Comparison of ENCODE assay signal across 24 cellular contexts in genomic region chr5:116824751-116825438, GRCh38.
"Had no signal": no experiment of that assay in that cellular context is flagged by ENCODE, and none has a peak within 500 bp of the region (broad histone marks: within the 10 kb centered on the region; RNA-seq: fewer than 3 reads in every experiment).

No MANE protein-coding gene starts in this region.

- H3K4me1 Mint-ChIP-seq: activated naive CD4-positive, alpha-beta T cell treated with anti-CD3 and anti-CD28 coated beads, Interleukin-2, amount 10 ng/mL, durations not matched to agents 7 days and 5 days; activated naive CD8-positive, alpha-beta T cell treated with anti-CD3 and anti-CD28 coated beads for 36 hours; T-cell had no signal

- H3K27me3 ChIP-seq: brain microvascular endothelial cell had no signal

- H3K36me3 ChIP-seq: brain microvascular endothelial cell had no signal

- DNase-seq: activated CD4-positive, alpha-beta T cell treated with anti-CD3 and anti-CD28 coated beads, Interleukin-2, amount 50 U/mL, for 1 hour; activated CD4-positive, CD25-positive, alpha-beta regulatory T cell; activated CD8-positive, alpha-beta memory T cell treated with anti-CD3 and anti-CD28 coated beads, Interleukin-2, amount 50 U/mL, for 4 hours; activated CD8-positive, alpha-beta T cell treated with anti-CD3 and anti-CD28 coated beads for 36 hours; activated gamma-delta T cell treated with Interleukin-2 at 50 U/mL for 16 hours; activated naive CD4-positive, alpha-beta T cell treated with anti-CD3 and anti-CD28 coated beads, Interleukin-2, amount 10 ng/mL, durations not matched to agents 7 days and 5 days; activated naive CD8-positive, alpha-beta T cell treated with anti-CD3 and anti-CD28 coated beads for 36 hours; activated T-cell treated with anti-CD3 and anti-CD28 coated beads, Interleukin-2, amount 50 U/mL, for 72 hours; brain microvascular endothelial cell; caudate nucleus; Kasumi-1; NCI-H1048; NCI-H1930; NCI-H2107; NCI-H2171 treated with DMSO at 0.1 percent for 48 hours; NCI-H226; NCI-H526 treated with DMSO at 0.1 percent for 48 hours; NCI-H82; T-cell; T-helper 2 cell; T1000 had no signal

- H3K36me3 Mint-ChIP-seq: activated naive CD4-positive, alpha-beta T cell treated with anti-CD3 and anti-CD28 coated beads, Interleukin-2, amount 10 ng/mL, durations not matched to agents 7 days and 5 days; activated naive CD8-positive, alpha-beta T cell treated with anti-CD3 and anti-CD28 coated beads for 36 hours; T-cell had no signal

- H3K4me3 Mint-ChIP-seq: activated CD8-positive, alpha-beta T cell treated with anti-CD3 and anti-CD28 coated beads for 36 hours; activated naive CD4-positive, alpha-beta T cell treated with anti-CD3 and anti-CD28 coated beads, Interleukin-2, amount 10 ng/mL, durations not matched to agents 7 days and 5 days; activated naive CD8-positive, alpha-beta T cell treated with anti-CD3 and anti-CD28 coated beads for 36 hours; activated T-cell treated with anti-CD3 and anti-CD28 coated beads, Interleukin-2, amount 50 U/mL, for 72 hours; T-cell had no signal

- H3K27me3 Mint-ChIP-seq: activated CD8-positive, alpha-beta T cell treated with anti-CD3 and anti-CD28 coated beads for 36 hours; activated naive CD4-positive, alpha-beta T cell treated with anti-CD3 and anti-CD28 coated beads, Interleukin-2, amount 10 ng/mL, durations not matched to agents 7 days and 5 days; activated naive CD8-positive, alpha-beta T cell treated with anti-CD3 and anti-CD28 coated beads for 36 hours; T-cell had no signal

- FAIRE-seq: TTC549 had no signal

- H3K9me3 Mint-ChIP-seq: activated CD8-positive, alpha-beta T cell treated with anti-CD3 and anti-CD28 coated beads for 36 hours; activated naive CD4-positive, alpha-beta T cell treated with anti-CD3 and anti-CD28 coated beads, Interleukin-2, amount 10 ng/mL, durations not matched to agents 7 days and 5 days; activated naive CD8-positive, alpha-beta T cell treated with anti-CD3 and anti-CD28 coated beads for 36 hours; activated T-cell treated with anti-CD3 and anti-CD28 coated beads, Interleukin-2, amount 50 U/mL, for 72 hours; activated T-helper 2 cell treated with anti-CD3 and anti-CD28 coated beads, Interferon-gamma antibody, Interleukin-2, Interleukin-4, amounts not matched to agents 10 μg/mL and 5 μg/mL and 100 μg/mL, durations not matched to agents 14 hours and 24 hours and 36 hours; T-cell had no signal

- H3K27ac Mint-ChIP-seq: activated CD8-positive, alpha-beta T cell treated with anti-CD3 and anti-CD28 coated beads for 36 hours; activated naive CD4-positive, alpha-beta T cell treated with anti-CD3 and anti-CD28 coated beads, Interleukin-2, amount 10 ng/mL, durations not matched to agents 7 days and 5 days; activated naive CD8-positive, alpha-beta T cell treated with anti-CD3 and anti-CD28 coated beads for 36 hours; activated T-cell treated with anti-CD3 and anti-CD28 coated beads, Interleukin-2, amount 50 U/mL, for 72 hours; activated T-helper 2 cell treated with anti-CD3 and anti-CD28 coated beads, Interferon-gamma antibody, Interleukin-2, Interleukin-4, amounts not matched to agents 10 μg/mL and 5 μg/mL and 100 μg/mL, durations not matched to agents 14 hours and 24 hours and 36 hours; T-cell had no signal

- H3K27ac ChIP-seq: brain microvascular endothelial cell, SK-N-MC had no signal

- ATAC-seq: activated CD8-positive, alpha-beta T cell treated with anti-CD3 and anti-CD28 coated beads for 36 hours; activated T-cell treated with anti-CD3 and anti-CD28 coated beads, Interleukin-2, amount 50 U/mL, for 72 hours; T-cell had no signal

- H3K4me3 ChIP-seq: SK-N-MC had no signal
